ENCODE assay signal across 8 cellular contexts in genomic region chr19:54115071-54116063, GRCh38. TPM values are rescaled to one million over a fixed set of nuclear protein-coding genes. Genes with fewer than 3 reads are reported as not detected.
DNase-seq lines count a peak whose midpoint lies in the region; ATAC-seq and TF ChIP-seq lines count a peak whose summit lies in the region.

PRPF31 (plus strand) TSS chr19:54115754; CDS start chr19:54118279, 2,525 bp downstream.
TFPT (minus strand) TSS chr19:54115657; CDS start chr19:54115269, 388 bp downstream.

- H3K4me1 ChIP-seq in IMR-90 (ENCODE audit: control insufficient read depth, insufficient read depth, low read length), result peaks cover 6% of the 10 kb centered on the region
- peaks cover 27% of the 10 kb centered on the region for H3K4me1 ChIP-seq in mononuclear cell (ENCODE audit: insufficient read depth, low read length)

- peak within 1 kb of the TSS; percentile 47; the same call in 1 of the 2 replicates for H2BK20ac ChIP-seq in IMR-90 (ENCODE audit: low read depth, low read length)

- peak within 1 kb of the TSS; percentile 95 for H2AK5ac ChIP-seq in IMR-90 (ENCODE audit: low read depth, low read length)

- BruUV-seq in IMR-90 (replicated peaks; lab: Mats Ljungman, UMichigan), result no TSS peak

- peak within 1 kb of the TSS; percentile 83 for H4K5ac ChIP-seq in IMR-90 (ENCODE audit: low read depth, low read length)

- H3K79me1 ChIP-seq in IMR-90 (ENCODE audit: low read depth in 1 of 2, low read length in 2 of 2), result peaks cover 28 to 58% of the 10 kb centered on the region in 2 experiments

- POLR2A ChIA-PET in IMR-90 (lab: Charles Lee; ENCODE audit: unreplicated experiment), result interaction anchor here (1.1 kb wide), 1 partner anchor 22 kb away, joined by 3 read pairs; the partner anchor contains the start of gene CNOT3

- peak within 1 kb of the TSS; percentile 93 for H4K91ac ChIP-seq in IMR-90 (ENCODE audit: insufficient read depth, low read depth, low read length)

- H3K9me3 ChIP-seq in IMR-90 (ENCODE audit: control insufficient read depth, insufficient read depth, low read length), result no peaks in the 10 kb centered on the region
- H3K9me3 ChIP-seq in mononuclear cell (ENCODE audit: low read depth, low read length), result no peaks in the 10 kb centered on the region

- DNase-seq in DMS 273 (lab: John Stamatoyannopoulos, UW; ENCODE audit: unreplicated experiment) (peak; percentile 99), IMR-90 (peak; percentile 98), OCI-M1 (lab: John Stamatoyannopoulos, UW) (peak; percentile 99), activated T-cell treated with anti-CD3 and anti-CD28 coated beads for 24 hours (ENCODE audit: low read depth) (peak; percentile 94), epithelial cell of esophagus (ENCODE audit: low read depth) (peak; percentile 99)
- DNase-seq in stimulated activated CD8-positive, alpha-beta memory T cell treated with anti-CD3 and anti-CD28 coated beads, Interleukin-4, amount 100 ng/mL, for 1 hour (ENCODE audit: low read depth in 2 of 2, low spot score in 1 of 2), result peak; percentile 91 to 97

- peaks cover 22% of the 10 kb centered on the region for H3K36me3 ChIP-seq in IMR-90 (ENCODE audit: control insufficient read depth, insufficient read depth, low read length)

- H3K4me2 ChIP-seq in IMR-90 (ENCODE audit: low read depth, low read length), result peak within 1 kb of the TSS; percentile 98

- whole genome bisulfite sequencing in IMR-90 (ENCODE audit: extremely low coverage in 2 of 2, insufficient read length in 1 of 2), 2 experiments, result 0% methylated on average over 23 of the region's 60 CpGs; no CpG with 5 or more reads in 1 of the 2 experiments

- H4K8ac ChIP-seq in IMR-90 (ENCODE audit: low read depth in 2 of 2, low read length in 2 of 2), result peak within 1 kb of the TSS; percentile 69 to 98

- peak within 1 kb of the TSS; percentile 76 for H3K18ac ChIP-seq in IMR-90 (ENCODE audit: low read depth, low read length)

- H2AFZ ChIP-seq in IMR-90 (replicated peaks; ENCODE audit: low read length, poor library complexity), result peak within 1 kb of the TSS; percentile 99

- H2BK5ac ChIP-seq in IMR-90 (ENCODE audit: low read depth, low read length, poor library complexity, severe bottlenecking), result peak within 1 kb of the TSS; percentile 95

- peak within 1 kb of the TSS; percentile 58; the same call in 1 of the 3 replicates for H2BK15ac ChIP-seq in IMR-90 (ENCODE audit: low read depth, low read length)

- H4K20me1 ChIP-seq in IMR-90 (ENCODE audit: insufficient read depth, low read length), result no peaks in the 10 kb centered on the region

- TF ChIP-seq POLR2A in IMR-90 (IDR thresholded peaks at IDR 0.05; ENCODE audit: low read depth, low read length), result peak; percentile 68; the same call in 1 of the 2 replicates

- peak within 1 kb of the TSS; percentile 91 for H3K23ac ChIP-seq in IMR-90 (ENCODE audit: low read depth, low read length)

- ATAC-seq in GM21528 (IDR thresholded peaks at IDR 0.05; ENCODE audit: low FRiP score, unreplicated experiment) (peak; percentile 68), IMR-90 (ENCODE audit: low read depth) (peak; percentile 97)

- H3K27ac ChIP-seq in IMR-90 (ENCODE audit: insufficient read depth, low read length), result peak within 1 kb of the TSS; percentile 94

- H3K4me3 ChIP-seq in IMR-90 (ENCODE audit: insufficient read depth, low read depth, low read length) (peak within 1 kb of the TSS; percentile 61), epithelial cell of esophagus (ENCODE audit: low read length) (peak within 1 kb of the TSS; percentile 91), mononuclear cell (ENCODE audit: low read length) (peak within 1 kb of the TSS; percentile 70)

- TF ChIP-seq CTCF in IMR-90 (conservative IDR thresholded peaks at IDR 0.05; ENCODE audit: low read depth, low read length), result no peak
- TF ChIP-seq CTCF in epithelial cell of esophagus (IDR thresholded peaks at IDR 0.05; ENCODE audit: insufficient read depth, low read depth, low read length, missing control alignments), result no peak

- intact Hi-C loops in IMR-90 (cut with micrococcal nuclease), result loop anchor here (1.0 to 2.0 kb wide), 2 partner anchors 21 to 116 kb away; partner anchors contain the start of gene CNOT3

- H3K14ac ChIP-seq in IMR-90 (replicated peaks; ENCODE audit: low read depth, low read length), result peak within 1 kb of the TSS; percentile 97

- no peaks in the 10 kb centered on the region for H3K27me3 ChIP-seq in IMR-90 (ENCODE audit: control insufficient read depth, insufficient read depth, low read length)
- no peaks in the 10 kb centered on the region for H3K27me3 ChIP-seq in mononuclear cell (ENCODE audit: insufficient read depth, low read length)

- in situ Hi-C loops in IMR-90 (cut with MboI; ENCODE audit: low sequenced_read_pairs), result loop anchor here (25.0 kb wide), 1 partner anchor 347 kb away; the partner anchor contains the start of genes CDC42EP5 and LENG9

- no peaks in the 10 kb centered on the region for H3K9me1 ChIP-seq in IMR-90 (ENCODE audit: insufficient read depth, low read length)

- peak within 1 kb of the TSS; percentile 83 for H2BK120ac ChIP-seq in IMR-90 (ENCODE audit: low read depth, low read length)

- peak within 1 kb of the TSS; percentile 91 for H3K4ac ChIP-seq in IMR-90 (ENCODE audit: low read depth, low read length)

- peak within 1 kb of the TSS; percentile 94 for H3K56ac ChIP-seq in IMR-90 (ENCODE audit: extremely low read depth, insufficient read depth, low read length)

- CTCF ChIA-PET in IMR-90 (lab: Yijun Ruan, JAX), result interaction anchor here (0.6 kb wide), 1 partner anchor 366 kb away, joined by 5 read pairs; no protein-coding TSS in a partner anchor

- H3K9ac ChIP-seq in IMR-90 (ENCODE audit: low read depth, low read length), result peak within 1 kb of the TSS; percentile 94

- TF ChIP-seq RAD21 in IMR-90 (IDR thresholded peaks at IDR 0.05; ENCODE audit: low read length), result no peak

- H2AK9ac ChIP-seq in IMR-90 (replicated peaks; ENCODE audit: low read depth, low read length, poor library complexity), result peak within 1 kb of the TSS; percentile 97

- dilution Hi-C loops in IMR-90 (cut with HindIII; ENCODE audit: low sequenced_read_pairs, unreplicated experiment), result no loop called here

TF ChIP-seq in IMR-90, 13 proteins besides CTCF, POLR2A, EP300 and RAD21:
- TF ChIP-seq MXI1 (IDR thresholded peaks at IDR 0.05; ENCODE audit: borderline replicate concordance, low read depth, low read length) (peak; percentile 95), MAZ (IDR thresholded peaks at IDR 0.05; ENCODE audit: borderline replicate concordance, low read depth, low read length) (peak; percentile 75; the same call in 1 of the 2 replicates), RCOR1 (IDR thresholded peaks at IDR 0.05; ENCODE audit: insufficient replicate concordance, low read length) (no peak), MAFK (IDR thresholded peaks at IDR 0.05; ENCODE audit: low read depth, low read length) (no peak), FOS (IDR thresholded peaks at IDR 0.05; ENCODE audit: low read depth, low read length) (peak; percentile 58; the same call in 1 of the 2 replicates), SMC3 (IDR thresholded peaks at IDR 0.05; ENCODE audit: low read depth, low read length) (no peak), CHD1 (IDR thresholded peaks at IDR 0.05; ENCODE audit: low read depth, low read length) (no peak)

RNA-seq across cellular contexts. Expression of gene PRPF31, which starts in this region (rescaled TPM):
- total RNA-seq in IMR-90 (2012; rRNA removed) (66.1 and 66.9 TPM in 2 replicates), mononuclear cell (27.8 TPM)
- 54.7 and 65.4 TPM in 2 replicates for polyA plus RNA-seq in IMR-90 (2012; rRNA removed)
- 55.3 and 76.5 TPM in 2 replicates for polyA plus RNA-seq in IMR-90 (2012; cell fraction: cytosol; rRNA removed)
- polyA plus RNA-seq in IMR-90 (2012; cell fraction: nucleus; rRNA removed; ENCODE audit: low replicate concordance), result 104 and 152 TPM in 2 replicates

RNA-seq across cellular contexts. Expression of gene TFPT, which starts in this region (rescaled TPM):
- total RNA-seq in IMR-90 (2012; rRNA removed) (7.9 and 11.9 TPM in 2 replicates), mononuclear cell (5.7 TPM)
- 17.1 and 20.9 TPM in 2 replicates for polyA plus RNA-seq in IMR-90 (2012; rRNA removed)
- polyA plus RNA-seq in IMR-90 (2012; cell fraction: cytosol; rRNA removed), result 24.7 and 35.1 TPM in 2 replicates
- 10.1 and 11.1 TPM in 2 replicates for polyA plus RNA-seq in IMR-90 (2012; cell fraction: nucleus; rRNA removed; ENCODE audit: low replicate concordance)

Comparison
In these comparisons a context has a peak if more than half of its experiments do, and no peak if none do; other contexts are left out.
1. Peak in every context shown above with its lines: DNase-seq, ATAC-seq, H3K4me3 ChIP-seq and H3K27ac ChIP-seq.